Comparison of ENCODE assay signal across 25 cellular contexts in genomic region chr2:34736482-34736881, GRCh38.
DNase-seq lines count a peak whose midpoint lies in the region; ATAC-seq, FAIRE-seq and TF ChIP-seq lines count a peak whose summit lies in the region.
"Had no signal": no experiment of that assay in that cellular context is flagged by ENCODE, and none has a peak within 500 bp of the region (broad histone marks: within the 10 kb centered on the region; RNA-seq: fewer than 3 reads in every experiment).

No MANE protein-coding gene starts in this region.

- no peak for FAIRE-seq in pancreas (lab: Jason Lieb, UNC)
- FAIRE-seq: GM18507 had no signal

- intact Hi-C loops in pancreas (cut with DNase I) = no loop called here

- H3K9me3 ChIP-seq in BE2C (no peaks in the 10 kb centered on the region), pancreas (no peaks in the 10 kb centered on the region)
- H3K9me3 ChIP-seq: BLaER1, HAP-1 had no signal

- H3K4me3 ChIP-seq in BE2C (ENCODE audit: low read depth, low read length) (no peak overlapping the region), pancreas (no peak overlapping the region)
- H3K4me3 ChIP-seq: BLaER1, HAP-1, PC-9, SJSA1 had no signal

- H3K36me3 ChIP-seq in BE2C (no peaks in the 10 kb centered on the region), pancreas (no peaks in the 10 kb centered on the region)
- H3K36me3 ChIP-seq: BLaER1, HAP-1, SJSA1 had no signal

- ATAC-seq in GM18907 (IDR thresholded peaks at IDR 0.05; ENCODE audit: unreplicated experiment) (peak; percentile 59), HG03432 (IDR thresholded peaks at IDR 0.05; ENCODE audit: unreplicated experiment) (peak; percentile 68), pancreas (no peak)
- ATAC-seq: T-cell had no signal

- peak; percentile 15 for DNase-seq in BE2C
- peak; percentile 60 for DNase-seq in kidney tubule cell (ENCODE audit: low spot score)
- no peak for DNase-seq in NCI-H345 (lab: John Stamatoyannopoulos, UW)
- DNase-seq in RKO (ENCODE audit: low spot score) = no peak
- no peak for DNase-seq in pancreas
- DNase-seq: CD4-positive, CD25-positive, alpha-beta regulatory T cell; DMS153; DND-41; HFFc6; NCI-H1092; NCI-H1417 treated with DMSO at 0.1 percent for 48 hours; NCI-H1694 treated with DMSO at 0.1 percent for 48 hours; NCI-H2081 treated with DMSO at 0.1 percent for 48 hours; NCI-H526 treated with DMSO at 0.1 percent for 48 hours; PC-9; Right ventricle myocardium superior; RPMI8226; T-cell had no signal

- no peak overlapping the region for H3K27ac ChIP-seq in pancreas
- H3K27ac ChIP-seq: BLaER1, HL-60, PC-9, SJSA1 had no signal

- 57 to 73% methylated on average over 2 of the region's 2 CpGs for WGBS in pancreas, 2 donors

- no peak for TF ChIP-seq CTCF in BE2C (IDR thresholded peaks at IDR 0.05; ENCODE audit: low read depth, low read length)
- TF ChIP-seq CTCF in pancreas (IDR thresholded peaks at IDR 0.05) = no peak

- peaks cover 17% of the 10 kb centered on the region for H3K4me1 ChIP-seq in BE2C
- peaks cover 0 to 6% (median 0%) of the 10 kb centered on the region in 3 donors for H3K4me1 ChIP-seq in pancreas
- H3K4me1 ChIP-seq: BLaER1, HAP-1, SJSA1 had no signal

- H3K27me3 ChIP-seq in BE2C (no peaks in the 10 kb centered on the region), pancreas (no peaks in the 10 kb centered on the region)
- H3K27me3 ChIP-seq: BLaER1, SJSA1 had no signal

Comparison
In these comparisons a context has a peak if more than half of its experiments do, and no peak if none do; other contexts are left out.
1. DNase-seq: peak in BE2C (single experiment) and kidney tubule cell (single experiment); none in NCI-H345 (single experiment), RKO (single experiment) and pancreas (0 of 6).
2. ATAC-seq: peak in GM18907 (single experiment) and HG03432 (single experiment); none in pancreas (0 of 4).